ENCODE assay signal across 11 cellular contexts in genomic region chr5:76820491-76820890, GRCh38. TPM values are rescaled to one million over a fixed set of nuclear protein-coding genes. Genes with fewer than 3 reads are reported as not detected.
A peak's percentile ranks its signal among the peaks of the same experiment; 100 is the strongest.
DNase-seq lines count a peak whose midpoint lies in the region; ATAC-seq and TF ChIP-seq lines count a peak whose summit lies in the region.
"Had no signal": no experiment of that assay in that cellular context is flagged by ENCODE, and none has a peak within 500 bp of the region (broad histone marks: within the 10 kb centered on the region; RNA-seq: fewer than 3 reads in every experiment).

No MANE protein-coding gene starts in this region.

- no peak for TF ChIP-seq POLR2A in right lobe of liver (IDR thresholded peaks at IDR 0.05)
- no peak for TF ChIP-seq POLR2A in uterus (IDR thresholded peaks at IDR 0.05)

- H3K9ac ChIP-seq in mammary epithelial cell (ENCODE audit: insufficient read depth, low read length), result peak overlapping the region; percentile 99

- peak overlapping the region; percentile 79 for H2AFZ ChIP-seq in mammary epithelial cell (ENCODE audit: low read depth, low read length)

- H3K4me1 Mint-ChIP-seq in natural killer cell, result peaks cover 5 to 6% of the 10 kb centered on the region in 2 donors
- H3K4me1 Mint-ChIP-seq in natural killer cell treated with Interleukin-12 subunit alpha and Interleukin-12 subunit beta and Interleukin-15 and Interleukin-18, amount 100 ng/mL, for 72 hours (ENCODE audit: low read depth in 2 of 2), result peaks cover 5 to 6% of the 10 kb centered on the region in 2 donors

- peak overlapping the region; percentile 84 for H3K4me3 Mint-ChIP-seq in natural killer cell
- H3K4me3 Mint-ChIP-seq in natural killer cell treated with Interleukin-12 subunit alpha and Interleukin-12 subunit beta and Interleukin-15 and Interleukin-18, amount 100 ng/mL, for 72 hours, result no peak overlapping the region

- H3K27me3 ChIP-seq in mammary epithelial cell (ENCODE audit: insufficient read depth, low read length) (no peaks in the 10 kb centered on the region), right lobe of liver (no peaks in the 10 kb centered on the region), uterus (peaks cover 0 to 22% of the 10 kb centered on the region in 2 donors)

- TF ChIP-seq CTCF in natural killer cell (IDR thresholded peaks at IDR 0.05), result no peak
- no peak for TF ChIP-seq CTCF in mammary epithelial cell (conservative IDR thresholded peaks at IDR 0.05 in 1 of 2, IDR thresholded peaks at IDR 0.05 in 1 of 2; ENCODE audit: extremely low read depth in 1 of 2, insufficient read depth in 1 of 2, low read depth in 1 of 2, low read length in 2 of 2)
- TF ChIP-seq CTCF in right lobe of liver (IDR thresholded peaks at IDR 0.05), result no peak
- TF ChIP-seq CTCF in uterus (IDR thresholded peaks at IDR 0.05), result no peak

- no peaks in the 10 kb centered on the region for H3K9me3 Mint-ChIP-seq in natural killer cell
- no peaks in the 10 kb centered on the region for H3K9me3 Mint-ChIP-seq in natural killer cell treated with Interleukin-12 subunit alpha and Interleukin-12 subunit beta and Interleukin-15 and Interleukin-18, amount 100 ng/mL, for 72 hours

- CTCF ChIA-PET in mammary epithelial cell (lab: Charles Lee; ENCODE audit: low non-redundant PET), result interaction anchor here (0.6 kb wide), 1 partner anchor 15 kb away, joined by 3 read pairs; no protein-coding TSS in a partner anchor

- peak overlapping the region; percentile 81 to 97 (median 94) for H3K4me3 ChIP-seq in mammary epithelial cell (replicated peaks in 1 of 3; ENCODE audit: insufficient read depth in 1 of 3, low read depth in 2 of 3, low read length in 3 of 3)
- H3K4me3 ChIP-seq in right lobe of liver, result peak overlapping the region; percentile 68 to 71 (median 69)
- H3K4me3 ChIP-seq in uterus, result no peak overlapping the region

- H3K4me1 ChIP-seq in mammary epithelial cell (ENCODE audit: insufficient read depth, low read length) (peaks cover 29% of the 10 kb centered on the region), right lobe of liver (peaks cover 0 to 13% (median 3%) of the 10 kb centered on the region in 4 donors), uterus (no peaks in the 10 kb centered on the region)

- in situ Hi-C loops in mammary epithelial cell (cut with MboI; ENCODE audit: low sequenced_read_pairs in 2 of 2), result loop anchor here in 1 of 2 donors (5.0 kb wide), 1 partner anchor 33 kb away; no protein-coding TSS in a partner anchor

- DNase-seq in natural killer cell (no peak), mammary epithelial cell (no peak), right lobe of liver (no peak), uterus (no peak), NOMO-1 (lab: John Stamatoyannopoulos, UW; ENCODE audit: unreplicated experiment in 2 of 2) (no peak), GM19240 (ENCODE audit: insufficient read length, low spot score) (no peak)
- DNase-seq in natural killer cell treated with Interleukin-12 subunit alpha and Interleukin-12 subunit beta and Interleukin-15 and Interleukin-18, amount 100 ng/mL, for 72 hours (ENCODE audit: low spot score), result no peak
- DNase-seq: activated CD4-positive, alpha-beta T cell treated with anti-CD3 and anti-CD28 coated beads, Interleukin-2, amount 50 U/mL, for 4 hours; NCI-H1694 had no signal

- intact Hi-C loops in natural killer cell (cut with micrococcal nuclease) (no loop called here), mammary epithelial cell (cut with micrococcal nuclease) (no loop called here), right lobe of liver (cut with DNase I) (no loop called here), uterus (cut with DNase I; ENCODE audit: low total_unique reads) (no loop called here)

- peaks cover 33 to 48% of the 10 kb centered on the region in 2 donors for H3K27me3 Mint-ChIP-seq in natural killer cell (ENCODE audit: low read depth in 2 of 2)
- peaks cover 24 to 52% of the 10 kb centered on the region in 2 donors for H3K27me3 Mint-ChIP-seq in natural killer cell treated with Interleukin-12 subunit alpha and Interleukin-12 subunit beta and Interleukin-15 and Interleukin-18, amount 100 ng/mL, for 72 hours

- no peaks in the 10 kb centered on the region for H3K36me3 ChIP-seq in mammary epithelial cell (ENCODE audit: insufficient read depth, low read length)
- H3K36me3 ChIP-seq in right lobe of liver, result no peaks in the 10 kb centered on the region
- no peaks in the 10 kb centered on the region for H3K36me3 ChIP-seq in uterus

- no peaks in the 10 kb centered on the region for H3K36me3 Mint-ChIP-seq in natural killer cell
- no peaks in the 10 kb centered on the region for H3K36me3 Mint-ChIP-seq in natural killer cell treated with Interleukin-12 subunit alpha and Interleukin-12 subunit beta and Interleukin-15 and Interleukin-18, amount 100 ng/mL, for 72 hours

- dilution Hi-C loops in mammary epithelial cell (cut with HindIII; ENCODE audit: low sequenced_read_pairs), result no loop called here

- peak overlapping the region; percentile 74 for H3K4me2 ChIP-seq in mammary epithelial cell (ENCODE audit: insufficient read depth, low read depth, low read length)

- H3K79me2 ChIP-seq in mammary epithelial cell (ENCODE audit: insufficient read depth, low read length), result peaks cover 66% of the 10 kb centered on the region

- no peaks in the 10 kb centered on the region for H4K20me1 ChIP-seq in mammary epithelial cell (ENCODE audit: insufficient read depth, low read length)

- BruUV-seq in mammary epithelial cell (replicated peaks; lab: Mats Ljungman, UMichigan), result no TSS peak

- no peak for ATAC-seq in natural killer cell
- no peak for ATAC-seq in natural killer cell treated with Interleukin-12 subunit alpha and Interleukin-12 subunit beta and Interleukin-15 and Interleukin-18, amount 100 ng/mL, for 72 hours
- ATAC-seq in right lobe of liver, result peak in 1 of 4 donors; percentile 18
- no peak for ATAC-seq in GM18517 (IDR thresholded peaks at IDR 0.05; ENCODE audit: unreplicated experiment)

- WGBS in mammary epithelial cell (ENCODE audit: low coverage, missing lambda C conversion rate), result 49% methylated on average over 3 of the region's 3 CpGs
- WGBS in right lobe of liver (ENCODE audit: insufficient coverage, low coverage, low lambda C conversion rate, missing lambda C conversion rate), result 49% methylated on average over 3 of the region's 3 CpGs

- no peak overlapping the region for H3K27ac Mint-ChIP-seq in natural killer cell
- no peak overlapping the region for H3K27ac Mint-ChIP-seq in natural killer cell treated with Interleukin-12 subunit alpha and Interleukin-12 subunit beta and Interleukin-15 and Interleukin-18, amount 100 ng/mL, for 72 hours

- peak overlapping the region; percentile 97 for H3K27ac ChIP-seq in mammary epithelial cell (ENCODE audit: insufficient read depth, low read depth, low read length)
- peak overlapping the region in 2 of 3 donors; percentile 61 to 70 for H3K27ac ChIP-seq in right lobe of liver
- H3K27ac ChIP-seq in uterus, result no peak overlapping the region

- no peaks in the 10 kb centered on the region for H3K9me3 ChIP-seq in mammary epithelial cell (replicated peaks; ENCODE audit: insufficient read depth, low read length)
- no peaks in the 10 kb centered on the region for H3K9me3 ChIP-seq in right lobe of liver
- no peaks in the 10 kb centered on the region for H3K9me3 ChIP-seq in uterus

RNA-seq across cellular contexts. Expression of gene F2RL1, which starts 1.7 kb away (rescaled TPM):
- under 1 TPM in 2 of 3 donors, not detected in 1; 0.29 to 0.35 TPM for total RNA-seq in natural killer cell
- total RNA-seq in natural killer cell treated with Interleukin-12 subunit alpha and Interleukin-12 subunit beta and Interleukin-15 and Interleukin-18, amount 100 ng/mL, for 72 hours, result not detected
- 10 to 100 TPM; 57.2 to 93.5 TPM for total RNA-seq in mammary epithelial cell
- 65.6 TPM for polyA plus RNA-seq in mammary epithelial cell
- polyA minus RNA-seq in mammary epithelial cell, result 106 TPM
- total RNA-seq in right lobe of liver, result 10 to 100 TPM in 4 of 6 experiments, 1 to 10 TPM in 2; 2.6 to 17.0 (median 11.6) TPM
- 1 to 10 TPM in 2 of 4 donors, under 1 TPM in 1, not detected in 1; 0.24 to 3.3 (median 2.1) TPM for total RNA-seq in uterus

RNA-seq across cellular contexts. Expression of gene S100Z, which starts 29.3 kb away (rescaled TPM):
- total RNA-seq in natural killer cell (1 to 10 TPM in 1 of 3 donors, under 1 TPM in 2; 0.60 to 3.3 (median 0.91) TPM), mammary epithelial cell (not detected), right lobe of liver (under 1 TPM in 1 of 6 experiments, not detected in 5; 0.43 TPM), uterus (under 1 TPM in 1 of 4 donors, not detected in 3; 0.35 TPM)
- not detected for total RNA-seq in natural killer cell treated with Interleukin-12 subunit alpha and Interleukin-12 subunit beta and Interleukin-15 and Interleukin-18, amount 100 ng/mL, for 72 hours
- polyA plus RNA-seq in mammary epithelial cell, result not detected
- not detected for polyA minus RNA-seq in mammary epithelial cell
- total RNA-seq: chondrocyte had no signal

Comparison
In these comparisons a context has a peak if more than half of its experiments do, and no peak if none do; other contexts are left out.
1. H3K27ac ChIP-seq: peak in mammary epithelial cell (single experiment) and right lobe of liver (2 of 3); none in uterus (0 of 2).
2. H3K4me3 ChIP-seq: peak in mammary epithelial cell (3 of 3) and right lobe of liver (3 of 3); none in uterus (0 of 2).